8 cellular contexts compared by ENCODE assay signal in genomic region chr15:66287461-66288055, GRCh38. TPM values are rescaled to one million over a fixed set of nuclear protein-coding genes. Genes with fewer than 3 reads are reported as not detected.
DNase-seq lines count a peak whose midpoint lies in the region; ATAC-seq and TF ChIP-seq lines count a peak whose summit lies in the region.

No MANE protein-coding gene starts in this region.

- CTCF ChIA-PET in HEK293 (lab: Yijun Ruan, JAX): interaction anchor here (0.6 to 2.6 kb wide), 23 partner anchors 9 to 1910 kb away, joined by 3 to 9 read pairs (median 3); partner anchors contain the start of gene SNAPC5

- no peaks in the 10 kb centered on the region for H3K9me3 ChIP-seq in HEK293 (ENCODE audit: control insufficient read depth, insufficient read depth, low read depth, low read length)

- peaks cover 7% of the 10 kb centered on the region for H3K4me1 Mint-ChIP-seq in CD14-positive monocyte

- no peaks in the 10 kb centered on the region for H3K9me3 Mint-ChIP-seq in CD14-positive monocyte

- H3K4me3 Mint-ChIP-seq in CD14-positive monocyte: no peak overlapping the region

- no peak for DNase-seq in CD14-positive monocyte (ENCODE audit: low spot score)
- peak; percentile 62 for DNase-seq in SK-N-DZ (ENCODE audit: low spot score)
- DNase-seq in foreskin melanocyte: peak; percentile 31
- peak; percentile 22 for DNase-seq in stromal cell of bone marrow (ENCODE audit: low read depth)
- no peak for DNase-seq in NCI-H2029 (lab: John Stamatoyannopoulos, UW)

- no peaks in the 10 kb centered on the region for H3K36me3 Mint-ChIP-seq in CD14-positive monocyte

- H3K27ac Mint-ChIP-seq in CD14-positive monocyte: no peak overlapping the region

- H3K4me1 ChIP-seq in HEK293 (ENCODE audit: control insufficient read depth, insufficient read depth, low read length): peaks cover 15% of the 10 kb centered on the region

- no peak overlapping the region for H3K27ac ChIP-seq in HEK293 (ENCODE audit: extremely low read depth, low read depth, low read length)

- H3K36me3 ChIP-seq in HEK293 (ENCODE audit: control insufficient read depth in 2 of 2, insufficient read depth in 1 of 2, low read length in 2 of 2): no peaks in the 10 kb centered on the region; a peak in 1 of 3 replicates

- H3K4me3 ChIP-seq in HEK293 (ENCODE audit: low read depth, low read length): no peak overlapping the region

- intact Hi-C loops in CD14-positive monocyte (cut with micrococcal nuclease): no loop called here

- no peak for ATAC-seq in HG02642 (IDR thresholded peaks at IDR 0.05; ENCODE audit: poor library complexity, unreplicated experiment)
- ATAC-seq in HG02588 (IDR thresholded peaks at IDR 0.05; ENCODE audit: unreplicated experiment): no peak

- TF ChIP-seq CTCF in CD14-positive monocyte (IDR thresholded peaks at IDR 0.05) (peak; percentile 87), HEK293 (tag by site-specific recombination; IDR thresholded peaks at IDR 0.05) (no peak; the same call in 1 of the 2 replicates)

- peaks cover 0 to 3% (median 2%) of the 10 kb centered on the region in 3 donors for H3K27me3 Mint-ChIP-seq in CD14-positive monocyte (ENCODE audit: low read depth in 3 of 3)

- POLR2A ChIA-PET in HEK293 (lab: Yijun Ruan, JAX): no interaction called here

TF ChIP-seq in HEK293, 187 proteins besides CTCF, POLR2A, EP300 and RAD21 (continues in another document):
- TF ChIP-seq ZNF350 (tag by site-specific recombination; IDR thresholded peaks at IDR 0.05) (no peak), PRDM1 (tag by site-specific recombination; IDR thresholded peaks at IDR 0.05) (peak; percentile 47; the same call in 1 of the 2 replicates), ZNF600 (tag by site-specific recombination; IDR thresholded peaks at IDR 0.05) (no peak), ZNF555 (tag by site-specific recombination; conservative IDR thresholded peaks at IDR 0.05) (no peak), SP7 (tag by site-specific recombination; IDR thresholded peaks at IDR 0.05) (0 out of 2 replicates have a peak, but pooled peaks have one; percentile 20), SCRT2 (tag by site-specific recombination; IDR thresholded peaks at IDR 0.05) (no peak), ZNF560 (tag by site-specific recombination; IDR thresholded peaks at IDR 0.05; ENCODE audit: borderline replicate concordance) (no peak), YY2 (tag by site-specific recombination; IDR thresholded peaks at IDR 0.05) (no peak), ZNF274 (IDR thresholded peaks at IDR 0.05; ENCODE audit: low read length) (no peak), ZNF274 (tag by site-specific recombination; IDR thresholded peaks at IDR 0.05; ENCODE audit: borderline replicate concordance) (no peak), ZNF132 (tag by site-specific recombination; IDR thresholded peaks at IDR 0.05; ENCODE audit: borderline replicate concordance) (no peak), GLIS1 (tag by site-specific recombination; IDR thresholded peaks at IDR 0.05) (no peak), BCL6B (tag by site-specific recombination; IDR thresholded peaks at IDR 0.05) (no peak), ZBTB21 (tag by site-specific recombination; IDR thresholded peaks at IDR 0.05) (no peak), ZNF776 (tag by site-specific recombination; IDR thresholded peaks at IDR 0.05; ENCODE audit: borderline replicate concordance) (no peak), ZNF2 (tag by site-specific recombination; IDR thresholded peaks at IDR 0.05) (no peak), SP2 (tag by site-specific recombination; IDR thresholded peaks at IDR 0.05) (no peak), ZNF629 (tag by site-specific recombination; IDR thresholded peaks at IDR 0.05) (0 out of 2 replicates have a peak, but pooled peaks have one; percentile 34), KLF16 (tag by site-specific recombination; IDR thresholded peaks at IDR 0.05) (no peak), YY1 (tag by site-specific recombination; IDR thresholded peaks at IDR 0.05) (no peak), KLF9 (tag by site-specific recombination; IDR thresholded peaks at IDR 0.05; ENCODE audit: low read depth) (no peak), BCL11B (tag by site-specific recombination; IDR thresholded peaks at IDR 0.05; ENCODE audit: low read depth) (no peak), ZBTB8A (tag by site-specific recombination; IDR thresholded peaks at IDR 0.05) (0 out of 2 replicates have a peak, but pooled peaks have one; percentile 26)
- TF ChIP-seq, protein P1, sequence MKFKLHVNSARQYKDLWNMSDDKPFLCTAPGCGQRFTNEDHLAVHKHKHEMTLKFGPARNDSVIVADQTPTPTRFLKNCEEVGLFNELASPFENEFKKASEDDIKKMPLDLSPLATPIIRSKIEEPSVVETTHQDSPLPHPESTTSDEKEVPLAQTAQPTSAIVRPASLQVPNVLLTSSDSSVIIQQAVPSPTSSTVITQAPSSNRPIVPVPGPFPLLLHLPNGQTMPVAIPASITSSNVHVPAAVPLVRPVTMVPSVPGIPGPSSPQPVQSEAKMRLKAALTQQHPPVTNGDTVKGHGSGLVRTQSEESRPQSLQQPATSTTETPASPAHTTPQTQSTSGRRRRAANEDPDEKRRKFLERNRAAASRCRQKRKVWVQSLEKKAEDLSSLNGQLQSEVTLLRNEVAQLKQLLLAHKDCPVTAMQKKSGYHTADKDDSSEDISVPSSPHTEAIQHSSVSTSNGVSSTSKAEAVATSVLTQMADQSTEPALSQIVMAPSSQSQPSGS (tag by site-specific recombination; IDR thresholded peaks at IDR 0.05; ENCODE audit: low read depth): no peak
- TF ChIP-seq, protein P2, sequence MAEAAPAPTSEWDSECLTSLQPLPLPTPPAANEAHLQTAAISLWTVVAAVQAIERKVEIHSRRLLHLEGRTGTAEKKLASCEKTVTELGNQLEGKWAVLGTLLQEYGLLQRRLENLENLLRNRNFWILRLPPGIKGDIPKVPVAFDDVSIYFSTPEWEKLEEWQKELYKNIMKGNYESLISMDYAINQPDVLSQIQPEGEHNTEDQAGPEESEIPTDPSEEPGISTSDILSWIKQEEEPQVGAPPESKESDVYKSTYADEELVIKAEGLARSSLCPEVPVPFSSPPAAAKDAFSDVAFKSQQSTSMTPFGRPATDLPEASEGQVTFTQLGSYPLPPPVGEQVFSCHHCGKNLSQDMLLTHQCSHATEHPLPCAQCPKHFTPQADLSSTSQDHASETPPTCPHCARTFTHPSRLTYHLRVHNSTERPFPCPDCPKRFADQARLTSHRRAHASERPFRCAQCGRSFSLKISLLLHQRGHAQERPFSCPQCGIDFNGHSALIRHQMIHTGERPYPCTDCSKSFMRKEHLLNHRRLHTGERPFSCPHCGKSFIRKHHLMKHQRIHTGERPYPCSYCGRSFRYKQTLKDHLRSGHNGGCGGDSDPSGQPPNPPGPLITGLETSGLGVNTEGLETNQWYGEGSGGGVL (tag by site-specific recombination; IDR thresholded peaks at IDR 0.05): no peak
- TF ChIP-seq, protein P3, sequence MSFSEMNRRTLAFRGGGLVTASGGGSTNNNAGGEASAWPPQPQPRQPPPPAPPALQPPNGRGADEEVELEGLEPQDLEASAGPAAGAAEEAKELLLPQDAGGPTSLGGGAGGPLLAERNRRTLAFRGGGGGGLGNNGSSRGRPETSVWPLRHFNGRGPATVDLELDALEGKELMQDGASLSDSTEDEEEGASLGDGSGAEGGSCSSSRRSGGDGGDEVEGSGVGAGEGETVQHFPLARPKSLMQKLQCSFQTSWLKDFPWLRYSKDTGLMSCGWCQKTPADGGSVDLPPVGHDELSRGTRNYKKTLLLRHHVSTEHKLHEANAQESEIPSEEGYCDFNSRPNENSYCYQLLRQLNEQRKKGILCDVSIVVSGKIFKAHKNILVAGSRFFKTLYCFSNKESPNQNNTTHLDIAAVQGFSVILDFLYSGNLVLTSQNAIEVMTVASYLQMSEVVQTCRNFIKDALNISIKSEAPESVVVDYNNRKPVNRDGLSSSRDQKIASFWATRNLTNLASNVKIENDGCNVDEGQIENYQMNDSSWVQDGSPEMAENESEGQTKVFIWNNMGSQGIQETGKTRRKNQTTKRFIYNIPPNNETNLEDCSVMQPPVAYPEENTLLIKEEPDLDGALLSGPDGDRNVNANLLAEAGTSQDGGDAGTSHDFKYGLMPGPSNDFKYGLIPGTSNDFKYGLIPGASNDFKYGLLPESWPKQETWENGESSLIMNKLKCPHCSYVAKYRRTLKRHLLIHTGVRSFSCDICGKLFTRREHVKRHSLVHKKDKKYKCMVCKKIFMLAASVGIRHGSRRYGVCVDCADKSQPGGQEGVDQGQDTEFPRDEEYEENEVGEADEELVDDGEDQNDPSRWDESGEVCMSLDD (tag by site-specific recombination; IDR thresholded peaks at IDR 0.05): no peak
- TF ChIP-seq, protein P4, sequence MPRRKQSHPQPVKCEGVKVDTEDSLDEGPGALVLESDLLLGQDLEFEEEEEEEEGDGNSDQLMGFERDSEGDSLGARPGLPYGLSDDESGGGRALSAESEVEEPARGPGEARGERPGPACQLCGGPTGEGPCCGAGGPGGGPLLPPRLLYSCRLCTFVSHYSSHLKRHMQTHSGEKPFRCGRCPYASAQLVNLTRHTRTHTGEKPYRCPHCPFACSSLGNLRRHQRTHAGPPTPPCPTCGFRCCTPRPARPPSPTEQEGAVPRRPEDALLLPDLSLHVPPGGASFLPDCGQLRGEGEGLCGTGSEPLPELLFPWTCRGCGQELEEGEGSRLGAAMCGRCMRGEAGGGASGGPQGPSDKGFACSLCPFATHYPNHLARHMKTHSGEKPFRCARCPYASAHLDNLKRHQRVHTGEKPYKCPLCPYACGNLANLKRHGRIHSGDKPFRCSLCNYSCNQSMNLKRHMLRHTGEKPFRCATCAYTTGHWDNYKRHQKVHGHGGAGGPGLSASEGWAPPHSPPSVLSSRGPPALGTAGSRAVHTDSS (tag by site-specific recombination; IDR thresholded peaks at IDR 0.05): no peak

RNA-seq across cellular contexts. Expression of gene DIS3L, which starts 5.8 kb away (rescaled TPM):
- 10 to 100 TPM; 13.2 to 17.0 TPM for polyA plus RNA-seq in CD14-positive monocyte
- polyA plus RNA-seq in SK-N-DZ (2014; cell fraction: cytosol; rRNA removed): 18.7 and 25.7 TPM in 2 replicates
- polyA plus RNA-seq in SK-N-DZ (2014; cell fraction: nucleus; rRNA removed): 19.5 and 28.0 TPM in 2 replicates

RNA-seq across cellular contexts. Expression of gene MEGF11, which starts 34.0 kb away (rescaled TPM):
- not detected for polyA plus RNA-seq in CD14-positive monocyte
- 0.16 TPM in 1 of 2 replicates, not detected in the other for polyA plus RNA-seq in SK-N-DZ (2014; cell fraction: cytosol; rRNA removed)
- 0.09 TPM in 1 of 2 replicates, not detected in the other for polyA plus RNA-seq in SK-N-DZ (2014; cell fraction: nucleus; rRNA removed)

Comparison
In these comparisons a context has a peak if more than half of its experiments do, and no peak if none do; other contexts are left out.
1. DNase-seq: peak in SK-N-DZ (single experiment), foreskin melanocyte (single experiment) and stromal cell of bone marrow (single experiment); none in CD14-positive monocyte (single experiment) and NCI-H2029 (single experiment).